ENCODE assay signal across 11 cellular contexts in the genomic region with DNA sequence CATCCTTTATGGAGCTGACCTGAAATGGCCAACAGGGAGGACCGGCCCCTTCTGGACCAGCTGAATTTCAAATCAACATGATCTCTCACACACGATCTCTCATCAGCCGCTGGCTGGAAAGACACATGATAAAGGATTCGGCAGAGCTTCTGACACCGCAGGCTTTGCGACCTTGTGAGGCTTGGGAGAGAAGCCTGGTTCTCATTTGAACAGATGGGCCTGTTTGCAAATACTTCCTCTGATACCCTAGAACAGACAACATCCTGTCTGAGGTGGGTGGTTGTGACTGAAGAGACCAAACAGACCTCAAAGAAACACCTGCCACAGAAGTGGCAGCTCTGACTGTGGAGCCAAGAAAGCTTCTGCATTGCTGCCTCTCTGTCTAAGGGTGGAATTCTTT.
DNase-seq lines count a peak whose midpoint lies in the region; ATAC-seq and TF ChIP-seq lines count a peak whose summit lies in the region.
"Had no signal": no experiment of that assay in that cellular context is flagged by ENCODE, and none has a peak within 500 bp of the region (broad histone marks: within the 10 kb centered on the region; RNA-seq: fewer than 3 reads in every experiment).

No MANE protein-coding gene starts in this region.

- intact Hi-C loops in activated CD4-positive, alpha-beta T cell treated with anti-CD3 and anti-CD28 coated beads for 36 hours (cut with DNase I, micrococcal nuclease): loop anchor here in 1 of 2 experiments (2.0 kb wide), 1 partner anchor 235 kb away; no protein-coding TSS in a partner anchor
- intact Hi-C loops in natural killer cell (cut with micrococcal nuclease): no loop called here

- peak; percentile 90 for ATAC-seq in activated CD4-positive, alpha-beta T cell treated with anti-CD3 and anti-CD28 coated beads for 36 hours
- peak; percentile 47 to 88 (median 68) for ATAC-seq in natural killer cell

- DNase-seq in activated CD4-positive, alpha-beta T cell treated with anti-CD3 and anti-CD28 coated beads for 36 hours: peak; percentile 57
- no peak for DNase-seq in activated CD4-positive, alpha-beta T cell treated with anti-CD3 and anti-CD28 coated beads, Interleukin-2, amount 50 U/mL, for 4 hours
- DNase-seq in NCI-H345 treated with DMSO at 0.1 percent for 48 hours (lab: John Stamatoyannopoulos, UW; ENCODE audit: unreplicated experiment) (peak; percentile 34), natural killer cell (no peak), GF-D8 (lab: John Stamatoyannopoulos, UW) (no peak), NCI-H1105 treated with DMSO at 0.1 percent for 48 hours (lab: John Stamatoyannopoulos, UW) (no peak), amygdala (lab: John Stamatoyannopoulos, UW) (no peak)
- DNase-seq in activated CD4-positive, alpha-beta memory T cell treated with anti-CD3 and anti-CD28 coated beads, Interleukin-2, amount 10 ng/mL, durations not matched to agents 7 days and 5 days: peak; percentile 65
- DNase-seq: NCI-H1048, nucleus accumbens, transverse colon had no signal

- POLR2A ChIA-PET in activated CD4-positive, alpha-beta T cell treated with anti-CD3 and anti-CD28 coated beads for 36 hours (lab: Charles Lee): no interaction called here
- POLR2A ChIA-PET in activated CD4-positive, alpha-beta memory T cell treated with anti-CD3 and anti-CD28 coated beads, Interleukin-2, amount 10 ng/mL, durations not matched to agents 7 days and 5 days (lab: Charles Lee): interaction anchor here (1.1 to 1.6 kb wide), 2 partner anchors 54 to 125 kb away, joined by 3 to 4 read pairs; no protein-coding TSS in a partner anchor

- CTCF ChIA-PET in activated CD4-positive, alpha-beta T cell treated with anti-CD3 and anti-CD28 coated beads for 36 hours (lab: Charles Lee): interaction anchor here (0.6 to 1.3 kb wide), 4 partner anchors 12 to 292 kb away, joined by 3 to 10 read pairs (median 3); no protein-coding TSS in a partner anchor
- CTCF ChIA-PET in activated CD4-positive, alpha-beta memory T cell treated with anti-CD3 and anti-CD28 coated beads, Interleukin-2, amount 10 ng/mL, durations not matched to agents 7 days and 5 days (lab: Charles Lee): interaction anchor here (2.0 kb wide), 1 partner anchor 11 kb away, joined by 13 read pairs; no protein-coding TSS in a partner anchor

- peaks cover 47% of the 10 kb centered on the region for H3K4me1 Mint-ChIP-seq in activated CD4-positive, alpha-beta T cell treated with anti-CD3 and anti-CD28 coated beads for 36 hours
- H3K4me1 Mint-ChIP-seq in activated CD4-positive, alpha-beta memory T cell treated with anti-CD3 and anti-CD28 coated beads, Interleukin-2, amount 10 ng/mL, durations not matched to agents 7 days and 5 days: peaks cover 37% of the 10 kb centered on the region
- H3K4me1 Mint-ChIP-seq in natural killer cell: peaks cover 10 to 36% of the 10 kb centered on the region in 2 donors

- TF ChIP-seq CTCF in natural killer cell (IDR thresholded peaks at IDR 0.05): no peak

- no peaks in the 10 kb centered on the region for H3K36me3 Mint-ChIP-seq in activated CD4-positive, alpha-beta T cell treated with anti-CD3 and anti-CD28 coated beads for 36 hours (ENCODE audit: low read depth)
- peaks cover 3% of the 10 kb centered on the region for H3K36me3 Mint-ChIP-seq in activated CD4-positive, alpha-beta memory T cell treated with anti-CD3 and anti-CD28 coated beads, Interleukin-2, amount 10 ng/mL, durations not matched to agents 7 days and 5 days (ENCODE audit: low read depth)
- H3K36me3 Mint-ChIP-seq in natural killer cell: no peaks in the 10 kb centered on the region

- no peak overlapping the region for H3K4me3 Mint-ChIP-seq in activated CD4-positive, alpha-beta T cell treated with anti-CD3 and anti-CD28 coated beads for 36 hours
- peak overlapping the region; percentile 63 for H3K4me3 Mint-ChIP-seq in activated CD4-positive, alpha-beta memory T cell treated with anti-CD3 and anti-CD28 coated beads, Interleukin-2, amount 10 ng/mL, durations not matched to agents 7 days and 5 days
- H3K4me3 Mint-ChIP-seq in natural killer cell: peak overlapping the region; percentile 40

- H3K27me3 Mint-ChIP-seq in activated CD4-positive, alpha-beta T cell treated with anti-CD3 and anti-CD28 coated beads for 36 hours: no peaks in the 10 kb centered on the region
- H3K27me3 Mint-ChIP-seq in activated CD4-positive, alpha-beta memory T cell treated with anti-CD3 and anti-CD28 coated beads, Interleukin-2, amount 10 ng/mL, durations not matched to agents 7 days and 5 days: no peaks in the 10 kb centered on the region
- H3K27me3 Mint-ChIP-seq in natural killer cell (ENCODE audit: low read depth in 2 of 2): peaks cover under 1 to 24% of the 10 kb centered on the region in 2 donors

- H3K9me3 Mint-ChIP-seq in activated CD4-positive, alpha-beta T cell treated with anti-CD3 and anti-CD28 coated beads for 36 hours (ENCODE audit: low read depth): no peaks in the 10 kb centered on the region
- H3K9me3 Mint-ChIP-seq in activated CD4-positive, alpha-beta memory T cell treated with anti-CD3 and anti-CD28 coated beads, Interleukin-2, amount 10 ng/mL, durations not matched to agents 7 days and 5 days: no peaks in the 10 kb centered on the region
- H3K9me3 Mint-ChIP-seq in natural killer cell: no peaks in the 10 kb centered on the region

- peak overlapping the region; percentile 79 for H3K27ac Mint-ChIP-seq in activated CD4-positive, alpha-beta T cell treated with anti-CD3 and anti-CD28 coated beads for 36 hours
- H3K27ac Mint-ChIP-seq in activated CD4-positive, alpha-beta memory T cell treated with anti-CD3 and anti-CD28 coated beads, Interleukin-2, amount 10 ng/mL, durations not matched to agents 7 days and 5 days: peak overlapping the region; percentile 87
- peak overlapping the region in 1 of 2 donors; percentile 56 for H3K27ac Mint-ChIP-seq in natural killer cell

Comparison
In these comparisons a context has a peak if more than half of its experiments do, and no peak if none do; other contexts are left out.
1. DNase-seq: peak in activated CD4-positive, alpha-beta T cell treated with anti-CD3 and anti-CD28 coated beads for 36 hours (single experiment), NCI-H345 treated with DMSO at 0.1 percent for 48 hours (single experiment) and activated CD4-positive, alpha-beta memory T cell treated with anti-CD3 and anti-CD28 coated beads, Interleukin-2, amount 10 ng/mL, durations not matched to agents 7 days and 5 days (single experiment); none in activated CD4-positive, alpha-beta T cell treated with anti-CD3 and anti-CD28 coated beads, Interleukin-2, amount 50 U/mL, for 4 hours (0 of 2), natural killer cell (single experiment), GF-D8 (single experiment), NCI-H1105 treated with DMSO at 0.1 percent for 48 hours (single experiment) and amygdala (0 of 56).